Comparison of ENCODE assay signal across 1 cellular context in genomic region chr10:905972-906371, GRCh38.
TF ChIP-seq lines count a peak whose summit lies in the region.

No MANE protein-coding gene starts in this region.

TF ChIP-seq in GM23338, 12 proteins besides CTCF, POLR2A, EP300 and RAD21 (continued from another document):
- TF ChIP-seq, protein P1, sequence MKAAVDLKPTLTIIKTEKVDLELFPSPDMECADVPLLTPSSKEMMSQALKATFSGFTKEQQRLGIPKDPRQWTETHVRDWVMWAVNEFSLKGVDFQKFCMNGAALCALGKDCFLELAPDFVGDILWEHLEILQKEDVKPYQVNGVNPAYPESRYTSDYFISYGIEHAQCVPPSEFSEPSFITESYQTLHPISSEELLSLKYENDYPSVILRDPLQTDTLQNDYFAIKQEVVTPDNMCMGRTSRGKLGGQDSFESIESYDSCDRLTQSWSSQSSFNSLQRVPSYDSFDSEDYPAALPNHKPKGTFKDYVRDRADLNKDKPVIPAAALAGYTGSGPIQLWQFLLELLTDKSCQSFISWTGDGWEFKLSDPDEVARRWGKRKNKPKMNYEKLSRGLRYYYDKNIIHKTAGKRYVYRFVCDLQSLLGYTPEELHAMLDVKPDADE (IDR thresholded peaks at IDR 0.05): no peak
- TF ChIP-seq POLR2AphosphoS5 (IDR thresholded peaks at IDR 0.05; ENCODE audit: low read depth): no peak
- TF ChIP-seq EZH2phosphoT487 (IDR thresholded peaks at IDR 0.05; ENCODE audit: unreplicated experiment): no peak
- TF ChIP-seq ZNF331 (CRISPR knock-in tag; IDR thresholded peaks at IDR 0.05; ENCODE audit: low read depth): no peak
- no peak for TF ChIP-seq ZNF114 (CRISPR knock-in tag; IDR thresholded peaks at IDR 0.05)
- no peak for TF ChIP-seq NANOG (IDR thresholded peaks at IDR 0.05; ENCODE audit: borderline replicate concordance)
- TF ChIP-seq, protein P2, sequence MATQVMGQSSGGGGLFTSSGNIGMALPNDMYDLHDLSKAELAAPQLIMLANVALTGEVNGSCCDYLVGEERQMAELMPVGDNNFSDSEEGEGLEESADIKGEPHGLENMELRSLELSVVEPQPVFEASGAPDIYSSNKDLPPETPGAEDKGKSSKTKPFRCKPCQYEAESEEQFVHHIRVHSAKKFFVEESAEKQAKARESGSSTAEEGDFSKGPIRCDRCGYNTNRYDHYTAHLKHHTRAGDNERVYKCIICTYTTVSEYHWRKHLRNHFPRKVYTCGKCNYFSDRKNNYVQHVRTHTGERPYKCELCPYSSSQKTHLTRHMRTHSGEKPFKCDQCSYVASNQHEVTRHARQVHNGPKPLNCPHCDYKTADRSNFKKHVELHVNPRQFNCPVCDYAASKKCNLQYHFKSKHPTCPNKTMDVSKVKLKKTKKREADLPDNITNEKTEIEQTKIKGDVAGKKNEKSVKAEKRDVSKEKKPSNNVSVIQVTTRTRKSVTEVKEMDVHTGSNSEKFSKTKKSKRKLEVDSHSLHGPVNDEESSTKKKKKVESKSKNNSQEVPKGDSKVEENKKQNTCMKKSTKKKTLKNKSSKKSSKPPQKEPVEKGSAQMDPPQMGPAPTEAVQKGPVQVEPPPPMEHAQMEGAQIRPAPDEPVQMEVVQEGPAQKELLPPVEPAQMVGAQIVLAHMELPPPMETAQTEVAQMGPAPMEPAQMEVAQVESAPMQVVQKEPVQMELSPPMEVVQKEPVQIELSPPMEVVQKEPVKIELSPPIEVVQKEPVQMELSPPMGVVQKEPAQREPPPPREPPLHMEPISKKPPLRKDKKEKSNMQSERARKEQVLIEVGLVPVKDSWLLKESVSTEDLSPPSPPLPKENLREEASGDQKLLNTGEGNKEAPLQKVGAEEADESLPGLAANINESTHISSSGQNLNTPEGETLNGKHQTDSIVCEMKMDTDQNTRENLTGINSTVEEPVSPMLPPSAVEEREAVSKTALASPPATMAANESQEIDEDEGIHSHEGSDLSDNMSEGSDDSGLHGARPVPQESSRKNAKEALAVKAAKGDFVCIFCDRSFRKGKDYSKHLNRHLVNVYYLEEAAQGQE (IDR thresholded peaks at IDR 0.05; ENCODE audit: unreplicated experiment): no peak
